Comparison of ENCODE assay signal across 8 cellular contexts in genomic region chrX:106999002-106999975, GRCh38. TPM values are rescaled to one million over a fixed set of nuclear protein-coding genes. Genes with fewer than 3 reads are reported as not detected.
DNase-seq lines count a peak whose midpoint lies in the region; ATAC-seq and TF ChIP-seq lines count a peak whose summit lies in the region.

No MANE protein-coding gene starts in this region.

- DNase-seq in AG04449 (ENCODE audit: low read depth, low spot score) (no peak), NCI-H69 (lab: John Stamatoyannopoulos, UW) (peak; percentile 61), myocyte (ENCODE audit: low read depth) (peak; percentile 62), stromal cell of bone marrow (ENCODE audit: low read depth) (peak; percentile 39)
- peak; percentile 13 for DNase-seq in activated T-cell treated with anti-CD3 and anti-CD28 coated beads, Interleukin-2, amount 50 U/mL, for 4 hours

- H3K9me3 Mint-ChIP-seq in activated T-cell treated with anti-CD3 and anti-CD28 coated beads, Interleukin-2, amount 50 U/mL, for 4 hours, result no peaks in the 10 kb centered on the region

- peaks cover 3% of the 10 kb centered on the region for H3K36me3 Mint-ChIP-seq in activated T-cell treated with anti-CD3 and anti-CD28 coated beads, Interleukin-2, amount 50 U/mL, for 4 hours (ENCODE audit: insufficient read depth)

- peak; percentile 21 for ATAC-seq in GM18858 (IDR thresholded peaks at IDR 0.05; ENCODE audit: unreplicated experiment)
- peak; percentile 43 for ATAC-seq in HG03280 (IDR thresholded peaks at IDR 0.05; ENCODE audit: unreplicated experiment)
- ATAC-seq in activated T-cell treated with anti-CD3 and anti-CD28 coated beads, Interleukin-2, amount 50 U/mL, for 4 hours, result peak; percentile 53 to 64
- peak; percentile 52 for ATAC-seq in esophagus mucosa

- POLR2A ChIA-PET in AG04449 (lab: Yijun Ruan, JAX), result no interaction called here

- TF ChIP-seq CTCF in AG04449 (IDR thresholded peaks at IDR 0.05; ENCODE audit: insufficient read depth, low read length, missing control alignments), result peak; percentile 56

- peak overlapping the region; percentile 82 for H3K4me3 Mint-ChIP-seq in activated T-cell treated with anti-CD3 and anti-CD28 coated beads, Interleukin-2, amount 50 U/mL, for 4 hours

- no peaks in the 10 kb centered on the region for H3K27me3 Mint-ChIP-seq in activated T-cell treated with anti-CD3 and anti-CD28 coated beads, Interleukin-2, amount 50 U/mL, for 4 hours (ENCODE audit: low read depth)

- H3K4me3 ChIP-seq in AG04449 (ENCODE audit: low read depth, low read length), result peak overlapping the region; percentile 65

- peaks cover 7% of the 10 kb centered on the region for H3K4me1 Mint-ChIP-seq in activated T-cell treated with anti-CD3 and anti-CD28 coated beads, Interleukin-2, amount 50 U/mL, for 4 hours (ENCODE audit: low read depth)

- CTCF ChIA-PET in AG04449 (lab: Yijun Ruan, JAX), result interaction anchor here (1.0 to 1.5 kb wide), 6 partner anchors 9 to 134 kb away, joined by 3 to 4 read pairs (median 4); no protein-coding TSS in a partner anchor

RNA-seq across cellular contexts. Expression of gene MORC4, which starts 0.7 kb away (rescaled TPM):
- 1 to 10 TPM; 5.3 to 6.6 (median 6.6) TPM for total RNA-seq in activated T-cell treated with anti-CD3 and anti-CD28 coated beads, Interleukin-2, amount 50 U/mL, for 4 hours
- total RNA-seq in esophagus mucosa (13.9 TPM), myocyte (30.6 and 31.8 TPM in 2 replicates)
- polyA plus RNA-seq in myocyte (2012), result 23.9 TPM
